In the genomic region with DNA sequence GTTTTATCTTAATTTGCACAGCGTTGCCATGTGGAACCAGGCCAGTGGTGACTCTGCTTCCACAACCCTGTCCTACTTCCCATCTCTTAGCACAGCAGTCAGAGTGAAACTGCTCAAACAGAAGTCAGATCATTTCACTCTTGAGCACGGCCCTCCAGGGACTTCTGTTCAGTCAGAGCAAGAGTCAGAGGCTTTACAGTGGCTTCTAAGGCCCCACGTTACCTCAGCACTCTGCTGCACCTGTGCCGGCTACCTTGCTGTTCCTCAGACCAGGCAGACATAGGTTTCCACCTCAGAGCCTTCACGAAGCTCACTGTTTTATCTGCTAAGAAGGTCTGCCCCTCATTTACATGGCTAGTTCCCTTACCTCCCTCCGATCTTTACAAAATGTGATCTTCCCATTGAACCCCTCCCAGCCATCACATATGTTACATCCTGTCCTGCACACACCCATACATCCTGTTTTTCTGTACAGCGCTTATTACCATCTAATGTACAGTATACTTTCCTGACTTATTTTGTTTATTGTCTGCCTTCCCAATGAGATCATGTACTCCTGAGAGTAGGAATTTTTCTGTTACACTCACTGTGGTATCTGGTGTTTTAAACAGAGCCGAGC, we compare ENCODE assay signal across 7 cellular contexts. TPM values are rescaled to one million over a fixed set of nuclear protein-coding genes. Genes with fewer than 3 reads are reported as not detected.
A peak's percentile ranks its signal among the peaks of the same experiment; 100 is the strongest.
DNase-seq lines count a peak whose midpoint lies in the region; ATAC-seq and TF ChIP-seq lines count a peak whose summit lies in the region.

No MANE protein-coding gene starts in this region.

- H3K36me3 Mint-ChIP-seq in activated CD4-positive, alpha-beta T cell treated with anti-CD3 and anti-CD28 coated beads, Interleukin-2, amount 10 ng/mL, durations not matched to agents 7 days and 5 days (ENCODE audit: low read depth): peaks cover 77% of the 10 kb centered on the region

- peak overlapping the region; percentile 45 for H3K4me3 Mint-ChIP-seq in activated CD4-positive, alpha-beta T cell treated with anti-CD3 and anti-CD28 coated beads, Interleukin-2, amount 10 ng/mL, durations not matched to agents 7 days and 5 days

- H3K27me3 Mint-ChIP-seq in activated CD4-positive, alpha-beta T cell treated with anti-CD3 and anti-CD28 coated beads, Interleukin-2, amount 10 ng/mL, durations not matched to agents 7 days and 5 days: no peaks in the 10 kb centered on the region

- peaks cover 12 to 64% (median 32%) of the 10 kb centered on the region in 6 donors for H3K4me1 ChIP-seq in spleen

- H3K4me3 ChIP-seq in spleen: peak overlapping the region in 1 of 8 donors; percentile 20

- H3K27me3 ChIP-seq in spleen (replicated peaks in 1 of 7): no peaks in the 10 kb centered on the region

- H3K27ac Mint-ChIP-seq in activated CD4-positive, alpha-beta T cell treated with anti-CD3 and anti-CD28 coated beads, Interleukin-2, amount 10 ng/mL, durations not matched to agents 7 days and 5 days: peak overlapping the region; percentile 92

- POLR2A ChIA-PET in activated CD4-positive, alpha-beta T cell treated with anti-CD3 and anti-CD28 coated beads, Interleukin-2, amount 10 ng/mL, durations not matched to agents 7 days and 5 days (lab: Charles Lee): no interaction called here

- peak overlapping the region in 7 of 8 donors; percentile 35 to 79 (median 64) for H3K27ac ChIP-seq in spleen

- H3K36me3 ChIP-seq in spleen: peaks cover 4 to 100% (median 65%) of the 10 kb centered on the region in 6 donors

- CTCF ChIA-PET in activated CD4-positive, alpha-beta T cell treated with anti-CD3 and anti-CD28 coated beads, Interleukin-2, amount 10 ng/mL, durations not matched to agents 7 days and 5 days (lab: Charles Lee): interaction anchor here (0.6 to 1.0 kb wide), 2 partner anchors 16 to 22 kb away, joined by 3 read pairs; no protein-coding TSS in a partner anchor

- H3K9me3 Mint-ChIP-seq in activated CD4-positive, alpha-beta T cell treated with anti-CD3 and anti-CD28 coated beads, Interleukin-2, amount 10 ng/mL, durations not matched to agents 7 days and 5 days: no peaks in the 10 kb centered on the region

- peak; percentile 99 for ATAC-seq in HG02852 (IDR thresholded peaks at IDR 0.05; ENCODE audit: unreplicated experiment)

- peak; percentile 59 for DNase-seq in activated CD4-positive, alpha-beta T cell treated with anti-CD3 and anti-CD28 coated beads, Interleukin-2, amount 10 ng/mL, durations not matched to agents 7 days and 5 days
- peak; percentile 82 for DNase-seq in spleen
- no peak for DNase-seq in NCI-H187 (lab: John Stamatoyannopoulos, UW)
- no peak for DNase-seq in SHP77 (lab: John Stamatoyannopoulos, UW)
- no peak for DNase-seq in COLO829 (ENCODE audit: low spot score)

- no peak for TF ChIP-seq CTCF in spleen (IDR thresholded peaks at IDR 0.05 in 8 of 11, conservative IDR thresholded peaks at IDR 0.05 in 3 of 11)

- 47 to 63% (median 54%) methylated on average over 8 of the region's 8 CpGs for WGBS in spleen, 5 donors

- TF ChIP-seq POLR2A in GM19099 (IDR thresholded peaks at IDR 0.05; ENCODE audit: extremely low read depth, insufficient read length, low read depth): peak; percentile 28
- TF ChIP-seq POLR2A in spleen (IDR thresholded peaks at IDR 0.05): no peak

- H3K4me1 Mint-ChIP-seq in activated CD4-positive, alpha-beta T cell treated with anti-CD3 and anti-CD28 coated beads, Interleukin-2, amount 10 ng/mL, durations not matched to agents 7 days and 5 days: peaks cover 62% of the 10 kb centered on the region

- intact Hi-C loops in spleen (cut with DNase I; ENCODE audit: low total_unique reads): no loop called here

- no peaks in the 10 kb centered on the region for H3K9me3 ChIP-seq in spleen

RNA-seq across cellular contexts. Expression of a gene that starts 41.6 kb away (rescaled TPM):
- 10 to 100 TPM; 79.2 to 87.9 TPM for total RNA-seq in activated CD4-positive, alpha-beta T cell treated with anti-CD3 and anti-CD28 coated beads, Interleukin-2, amount 10 ng/mL, durations not matched to agents 7 days and 5 days
- total RNA-seq in spleen: 100 to 1,000 TPM in 4 of 7 donors, 10 to 100 TPM in 3; 82.7 to 134 (median 103) TPM
- 10 to 100 TPM; 28.8 to 39.6 (median 34.5) TPM for polyA plus RNA-seq in spleen

Comparison
In these comparisons a context has a peak if more than half of its experiments do, and no peak if none do; other contexts are left out.
1. DNase-seq: peak in activated CD4-positive, alpha-beta T cell treated with anti-CD3 and anti-CD28 coated beads, Interleukin-2, amount 10 ng/mL, durations not matched to agents 7 days and 5 days (single experiment) and spleen (single experiment); none in NCI-H187 (0 of 2), SHP77 (0 of 2) and COLO829 (single experiment).